Comparison of ENCODE assay signal across 1 cellular context in the genomic region with DNA sequence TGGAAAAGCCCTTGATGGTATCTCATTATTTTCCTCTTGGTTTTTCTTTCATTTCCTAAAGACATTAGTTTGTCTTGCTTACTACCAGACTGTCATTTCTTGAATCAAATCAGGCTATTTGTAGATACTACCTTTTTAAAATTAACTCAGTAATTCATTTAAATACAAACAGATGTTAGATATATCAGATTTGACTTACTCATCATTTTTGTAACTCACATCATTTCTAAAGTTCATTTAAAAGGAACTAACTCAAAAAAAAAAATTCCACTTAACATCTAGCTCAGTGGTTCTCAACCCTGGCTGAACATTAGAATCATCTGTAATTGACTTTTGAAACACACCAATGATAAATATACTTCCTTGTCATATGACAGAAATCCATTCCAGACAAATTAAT.
TF ChIP-seq lines count a peak whose summit lies in the region.

No MANE protein-coding gene starts in this region.

TF ChIP-seq in SK-N-SH treated with all-trans-retinoic acid at 6 μM for 48 hours, 23 proteins besides CTCF, POLR2A, EP300 and RAD21 (continued from another document):
- TF ChIP-seq, protein P1, sequence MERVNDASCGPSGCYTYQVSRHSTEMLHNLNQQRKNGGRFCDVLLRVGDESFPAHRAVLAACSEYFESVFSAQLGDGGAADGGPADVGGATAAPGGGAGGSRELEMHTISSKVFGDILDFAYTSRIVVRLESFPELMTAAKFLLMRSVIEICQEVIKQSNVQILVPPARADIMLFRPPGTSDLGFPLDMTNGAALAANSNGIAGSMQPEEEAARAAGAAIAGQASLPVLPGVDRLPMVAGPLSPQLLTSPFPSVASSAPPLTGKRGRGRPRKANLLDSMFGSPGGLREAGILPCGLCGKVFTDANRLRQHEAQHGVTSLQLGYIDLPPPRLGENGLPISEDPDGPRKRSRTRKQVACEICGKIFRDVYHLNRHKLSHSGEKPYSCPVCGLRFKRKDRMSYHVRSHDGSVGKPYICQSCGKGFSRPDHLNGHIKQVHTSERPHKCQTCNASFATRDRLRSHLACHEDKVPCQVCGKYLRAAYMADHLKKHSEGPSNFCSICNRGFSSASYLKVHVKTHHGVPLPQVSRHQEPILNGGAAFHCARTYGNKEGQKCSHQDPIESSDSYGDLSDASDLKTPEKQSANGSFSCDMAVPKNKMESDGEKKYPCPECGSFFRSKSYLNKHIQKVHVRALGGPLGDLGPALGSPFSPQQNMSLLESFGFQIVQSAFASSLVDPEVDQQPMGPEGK (CRISPR knock-in tag; IDR thresholded peaks at IDR 0.05; ENCODE audit: borderline replicate concordance): no peak
- TF ChIP-seq ZFP3 (CRISPR knock-in tag; IDR thresholded peaks at IDR 0.05): no peak
- no peak for TF ChIP-seq ARNTL (CRISPR knock-in tag; IDR thresholded peaks at IDR 0.05; ENCODE audit: borderline replicate concordance, low read depth)
- no peak for TF ChIP-seq ESRRG (CRISPR knock-in tag; IDR thresholded peaks at IDR 0.05)
- TF ChIP-seq RARB (CRISPR knock-in tag; IDR thresholded peaks at IDR 0.05): no peak
- no peak for TF ChIP-seq ISL1 (CRISPR knock-in tag; IDR thresholded peaks at IDR 0.05)
- TF ChIP-seq, protein P2, sequence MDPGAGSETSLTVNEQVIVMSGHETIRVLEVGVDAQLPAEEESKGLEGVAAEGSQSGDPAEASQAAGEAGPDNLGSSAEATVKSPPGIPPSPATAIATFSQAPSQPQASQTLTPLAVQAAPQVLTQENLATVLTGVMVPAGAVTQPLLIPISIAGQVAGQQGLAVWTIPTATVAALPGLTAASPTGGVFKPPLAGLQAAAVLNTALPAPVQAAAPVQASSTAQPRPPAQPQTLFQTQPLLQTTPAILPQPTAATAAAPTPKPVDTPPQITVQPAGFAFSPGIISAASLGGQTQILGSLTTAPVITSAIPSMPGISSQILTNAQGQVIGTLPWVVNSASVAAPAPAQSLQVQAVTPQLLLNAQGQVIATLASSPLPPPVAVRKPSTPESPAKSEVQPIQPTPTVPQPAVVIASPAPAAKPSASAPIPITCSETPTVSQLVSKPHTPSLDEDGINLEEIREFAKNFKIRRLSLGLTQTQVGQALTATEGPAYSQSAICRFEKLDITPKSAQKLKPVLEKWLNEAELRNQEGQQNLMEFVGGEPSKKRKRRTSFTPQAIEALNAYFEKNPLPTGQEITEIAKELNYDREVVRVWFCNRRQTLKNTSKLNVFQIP (CRISPR knock-in tag; IDR thresholded peaks at IDR 0.05; ENCODE audit: borderline replicate concordance, low read depth): no peak
- no peak for TF ChIP-seq ZC3H10 (CRISPR knock-in tag; IDR thresholded peaks at IDR 0.05)
